In the genomic region with DNA sequence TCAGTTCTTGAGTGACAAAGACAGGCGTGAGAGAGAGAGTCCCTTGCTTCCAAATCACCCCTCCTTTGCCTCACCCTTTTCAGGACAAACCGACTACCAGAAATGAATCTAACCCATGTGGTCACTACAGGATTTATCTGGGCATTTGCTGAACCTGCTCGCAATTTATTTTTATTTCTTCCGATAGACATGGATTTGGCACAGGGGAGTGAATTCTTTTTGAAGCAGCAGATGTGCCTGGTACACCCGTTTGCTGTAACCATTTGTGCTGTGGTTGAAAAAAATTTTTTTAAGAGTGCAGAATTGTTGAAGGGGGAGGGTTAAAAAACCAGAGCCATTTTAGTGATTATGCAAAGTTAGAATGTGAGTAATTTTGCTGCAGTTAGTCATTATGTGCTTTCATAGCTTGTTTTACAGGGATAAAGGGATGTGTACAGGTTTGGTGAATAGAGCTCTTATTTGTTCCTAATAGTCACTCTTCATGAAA, we compare ENCODE assay signal across 17 cellular contexts.
DNase-seq lines count a peak whose midpoint lies in the region; ATAC-seq and TF ChIP-seq lines count a peak whose summit lies in the region.
"Had no signal": no experiment of that assay in that cellular context is flagged by ENCODE, and none has a peak within 500 bp of the region (broad histone marks: within the 10 kb centered on the region; RNA-seq: fewer than 3 reads in every experiment).

No MANE protein-coding gene starts in this region.

- POLR2A ChIA-PET in OCI-LY7 (lab: Charles Lee), result no interaction called here

- TF ChIP-seq CTCF in OCI-LY7 (conservative IDR thresholded peaks at IDR 0.05; ENCODE audit: low read length) (no peak), osteoblast (IDR thresholded peaks at IDR 0.05; ENCODE audit: extremely low read depth, low read depth, low read length) (no peak), adrenal gland (IDR thresholded peaks at IDR 0.05) (no peak)

- ATAC-seq in effector memory CD8-positive, alpha-beta T cell (replicated peaks), result no peak
- no peak for ATAC-seq in HG03460 (IDR thresholded peaks at IDR 0.05; ENCODE audit: unreplicated experiment)
- ATAC-seq: left lobe of liver had no signal

- H3K27ac ChIP-seq in OCI-LY7 (ENCODE audit: low read depth, low read length, poor library complexity, severe bottlenecking) (no peak overlapping the region), epithelial cell of prostate (peak overlapping the region; percentile 72), osteoblast (ENCODE audit: low read depth, low read length) (peak overlapping the region; percentile 79), adrenal gland (peak overlapping the region in 1 of 5 donors; percentile 2)
- H3K27ac ChIP-seq: ovary, testis had no signal

- H3K27me3 ChIP-seq in osteoblast (ENCODE audit: insufficient read depth, low read length), result no peaks in the 10 kb centered on the region
- no peaks in the 10 kb centered on the region for H3K27me3 ChIP-seq in adrenal gland
- H3K27me3 ChIP-seq: esophagus squamous epithelium, testis had no signal

- H3K9me2 ChIP-seq in OCI-LY7 (ENCODE audit: insufficient read depth, low read length), result no peaks in the 10 kb centered on the region

- H3K4me1 ChIP-seq in OCI-LY7 (ENCODE audit: insufficient read depth, low read length, poor library complexity, severe bottlenecking) (no peaks in the 10 kb centered on the region), osteoblast (ENCODE audit: insufficient read depth, low read length) (peaks cover 32% of the 10 kb centered on the region), adrenal gland (replicated peaks in 1 of 2) (peaks cover 0 to 20% of the 10 kb centered on the region in 2 donors)

- no peaks in the 10 kb centered on the region for H3K9me3 Mint-ChIP-seq in effector memory CD8-positive, alpha-beta T cell
- H3K9me3 Mint-ChIP-seq: activated naive CD8-positive, alpha-beta T cell treated with anti-CD3 and anti-CD28 coated beads, Interleukin-2, amount 10 ng/mL, durations not matched to agents 7 days and 5 days; CD8-positive, alpha-beta memory T cell; T-helper 1 cell treated with Interleukin-12 subunit alpha and Interleukin-12 subunit beta and Interleukin-4 antibody, amounts not matched to agents 30 μg/mL and 1 μg/mL, for 36 hours had no signal

- no peaks in the 10 kb centered on the region for H3K9me3 ChIP-seq in OCI-LY7 (ENCODE audit: low read length)
- no peaks in the 10 kb centered on the region for H3K9me3 ChIP-seq in osteoblast (ENCODE audit: low read depth, low read length)
- no peaks in the 10 kb centered on the region for H3K9me3 ChIP-seq in adrenal gland (replicated peaks in 1 of 3)
- H3K9me3 ChIP-seq: esophagus squamous epithelium, ovary, testis had no signal

- intact Hi-C loops in OCI-LY7 (cut with micrococcal nuclease; ENCODE audit: unreplicated experiment), result loop anchor here (10.0 kb wide), 1 partner anchor 359 kb away; no protein-coding TSS in a partner anchor
- intact Hi-C loops in adrenal gland (cut with DNase I), result no loop called here

- H3K27me3 Mint-ChIP-seq in effector memory CD8-positive, alpha-beta T cell, result no peaks in the 10 kb centered on the region
- H3K27me3 Mint-ChIP-seq: activated naive CD8-positive, alpha-beta T cell treated with anti-CD3 and anti-CD28 coated beads, Interleukin-2, amount 10 ng/mL, durations not matched to agents 7 days and 5 days; CD8-positive, alpha-beta memory T cell had no signal

- H3K36me3 Mint-ChIP-seq in effector memory CD8-positive, alpha-beta T cell (ENCODE audit: insufficient read depth), result no peaks in the 10 kb centered on the region

- DNase-seq in ELR (ENCODE audit: low read depth) (peak; percentile 80), OCI-LY7 (ENCODE audit: low spot score) (no peak), epithelial cell of prostate (ENCODE audit: low read depth, low spot score) (no peak), osteoblast (ENCODE audit: insufficient read length, low spot score, missing footprints) (peak; percentile 19), ecto neural progenitor cell (ENCODE audit: low spot score) (no peak), adrenal gland (no peak)
- no peak for DNase-seq in effector memory CD8-positive, alpha-beta T cell
- DNase-seq: activated naive CD8-positive, alpha-beta T cell treated with anti-CD3 and anti-CD28 coated beads, Interleukin-2, amount 10 ng/mL, durations not matched to agents 7 days and 5 days; CD8-positive, alpha-beta memory T cell; esophagus squamous epithelium; MV-4-11; NCI-H774; ovary; testis had no signal

- H2AFZ ChIP-seq in OCI-LY7 (ENCODE audit: low read length) (0 out of 2 replicates have a peak overlapping the region, but pooled peaks have one; percentile 12), osteoblast (ENCODE audit: low read length) (no peak overlapping the region)

- H3K36me3 ChIP-seq in OCI-LY7 (ENCODE audit: insufficient read depth, low read length) (no peaks in the 10 kb centered on the region), osteoblast (ENCODE audit: insufficient read depth, low read length) (no peaks in the 10 kb centered on the region), adrenal gland (replicated peaks in 1 of 2) (no peaks in the 10 kb centered on the region)
- H3K36me3 ChIP-seq: esophagus squamous epithelium, ovary had no signal

- no peak overlapping the region for H3K4me3 Mint-ChIP-seq in effector memory CD8-positive, alpha-beta T cell
- H3K4me3 Mint-ChIP-seq: activated naive CD8-positive, alpha-beta T cell treated with anti-CD3 and anti-CD28 coated beads, Interleukin-2, amount 10 ng/mL, durations not matched to agents 7 days and 5 days; CD8-positive, alpha-beta memory T cell; T-helper 1 cell treated with Interleukin-12 subunit alpha and Interleukin-12 subunit beta and Interleukin-4 antibody, amounts not matched to agents 30 μg/mL and 1 μg/mL, for 36 hours had no signal

- 77 to 93% (median 85%) methylated on average over 5 of the region's 5 CpGs for WGBS in adrenal gland, 4 donors

- TF ChIP-seq POLR2A in adrenal gland (IDR thresholded peaks at IDR 0.05), result no peak

- H3K4me2 ChIP-seq in OCI-LY7 (ENCODE audit: low read length) (no peak overlapping the region), osteoblast (ENCODE audit: insufficient read depth, low read length) (peak overlapping the region; percentile 67)

- H3K79me2 ChIP-seq in OCI-LY7 (ENCODE audit: insufficient read depth, low read depth, low read length) (no peaks in the 10 kb centered on the region), osteoblast (ENCODE audit: insufficient read depth, low read length) (peaks cover 8% of the 10 kb centered on the region)

- CTCF ChIA-PET in OCI-LY7 (lab: Charles Lee; ENCODE audit: unreplicated experiment), result no interaction called here

- H3K4me1 Mint-ChIP-seq in effector memory CD8-positive, alpha-beta T cell (ENCODE audit: low read depth in 2 of 2), result no peaks in the 10 kb centered on the region
- H3K4me1 Mint-ChIP-seq: activated naive CD8-positive, alpha-beta T cell treated with anti-CD3 and anti-CD28 coated beads, Interleukin-2, amount 10 ng/mL, durations not matched to agents 7 days and 5 days; CD8-positive, alpha-beta memory T cell had no signal

- H3K4me3 ChIP-seq in OCI-LY7 (ENCODE audit: low read depth, low read length, poor library complexity, severe bottlenecking) (no peak overlapping the region), osteoblast (ENCODE audit: insufficient read depth, low read length) (peak overlapping the region; percentile 40), adrenal gland (no peak overlapping the region)
- H3K4me3 ChIP-seq: esophagus squamous epithelium, ovary, testis had no signal

- BruUV-seq in OCI-LY7 (replicated peaks; lab: Mats Ljungman, UMichigan), result no TSS peak

- H3K27ac Mint-ChIP-seq in effector memory CD8-positive, alpha-beta T cell, result no peak overlapping the region
- H3K27ac Mint-ChIP-seq: activated naive CD8-positive, alpha-beta T cell treated with anti-CD3 and anti-CD28 coated beads, Interleukin-2, amount 10 ng/mL, durations not matched to agents 7 days and 5 days; T-helper 1 cell treated with Interleukin-12 subunit alpha and Interleukin-12 subunit beta and Interleukin-4 antibody, amounts not matched to agents 30 μg/mL and 1 μg/mL, for 36 hours had no signal

- H4K20me1 ChIP-seq in OCI-LY7 (ENCODE audit: insufficient read depth, low read length) (no peaks in the 10 kb centered on the region), osteoblast (ENCODE audit: insufficient read depth, low read length) (no peaks in the 10 kb centered on the region)

Comparison
In these comparisons a context has a peak if more than half of its experiments do, and no peak if none do; other contexts are left out.
1. DNase-seq: peak in ELR (single experiment) and osteoblast (single experiment); none in OCI-LY7 (single experiment), epithelial cell of prostate (single experiment), ecto neural progenitor cell (single experiment), effector memory CD8-positive, alpha-beta T cell (0 of 3) and adrenal gland (0 of 7).